Comparison of ENCODE assay signal across 8 cellular contexts in genomic region chr1:26705788-26706237, GRCh38. TPM values are rescaled to one million over a fixed set of nuclear protein-coding genes. Genes with fewer than 3 reads are reported as not detected.
DNase-seq lines count a peak whose midpoint lies in the region; ATAC-seq and TF ChIP-seq lines count a peak whose summit lies in the region.

No MANE protein-coding gene starts in this region.

- H3K4me3 ChIP-seq in ACC112 (ENCODE audit: low read depth, low read length) (peak overlapping the region; percentile 44), astrocyte of the cerebellum (ENCODE audit: low read depth, low read length) (no peak overlapping the region), lower lobe of right lung (no peak overlapping the region)

- H3K79me2 ChIP-seq in ACC112 (ENCODE audit: control insufficient read depth, insufficient read depth, low read length, unreplicated experiment), result peaks cover 92% of the 10 kb centered on the region

- intact Hi-C loops in lower lobe of right lung (cut with DNase I), result no loop called here

- TF ChIP-seq CTCF in astrocyte of the cerebellum (IDR thresholded peaks at IDR 0.05; ENCODE audit: low read depth, low read length, missing control alignments) (no peak), lower lobe of right lung (IDR thresholded peaks at IDR 0.05) (no peak)

- no peak overlapping the region for H2AFZ ChIP-seq in ACC112 (ENCODE audit: low read length, unreplicated experiment)

- H3K9me3 ChIP-seq in lower lobe of right lung, result no peaks in the 10 kb centered on the region

- peaks cover 66% of the 10 kb centered on the region for H3K4me1 ChIP-seq in ACC112 (ENCODE audit: control insufficient read depth, insufficient read depth, low read length, unreplicated experiment)
- H3K4me1 ChIP-seq in lower lobe of right lung, result peaks cover 77% of the 10 kb centered on the region

- DNase-seq in HCEC 1CT, result peak; percentile 88
- peak; percentile 85 for DNase-seq in astrocyte of the cerebellum (ENCODE audit: low read depth)
- DNase-seq in lower lobe of right lung, result no peak
- no peak for DNase-seq in NOMO-1 treated with dmso at 0.1 percent for 144 hours (lab: John Stamatoyannopoulos, UW; ENCODE audit: unreplicated experiment)
- DNase-seq in NK-92 treated with Interleukin-12 subunit alpha and Interleukin-12 subunit beta, amount 100 ng/mL, for 24 hours (lab: John Stamatoyannopoulos, UW), result no peak
- no peak for DNase-seq in NCI-H524 (lab: John Stamatoyannopoulos, UW)

- in situ Hi-C loops in astrocyte of the cerebellum (cut with HindIII; ENCODE audit: low sequenced_read_pairs), result no loop called here

- H3K27me3 ChIP-seq in ACC112 (ENCODE audit: insufficient read depth, low read length) (no peaks in the 10 kb centered on the region), lower lobe of right lung (ENCODE audit: low read depth) (no peaks in the 10 kb centered on the region)

- ATAC-seq in lower lobe of right lung (peak; percentile 68 to 69), GM21515 (IDR thresholded peaks at IDR 0.05; ENCODE audit: unreplicated experiment) (no peak)

- H3K36me3 ChIP-seq in ACC112 (ENCODE audit: insufficient read depth, low read length) (peaks cover 3% of the 10 kb centered on the region; the same call in 1 of the 2 replicates), lower lobe of right lung (peaks cover 11% of the 10 kb centered on the region)

- H3K27ac ChIP-seq in ACC112 (ENCODE audit: low read depth, low read length) (peak overlapping the region; percentile 76), lower lobe of right lung (peak overlapping the region; percentile 53)

RNA-seq across cellular contexts. Expression of gene ARID1A, which starts 10.0 kb away (rescaled TPM):
- 72.4 TPM for total RNA-seq in lower lobe of right lung

Comparison
In these comparisons a context has a peak if more than half of its experiments do, and no peak if none do; other contexts are left out.
1. DNase-seq: peak in HCEC 1CT (single experiment) and astrocyte of the cerebellum (single experiment); none in lower lobe of right lung (single experiment), NOMO-1 treated with dmso at 0.1 percent for 144 hours (single experiment), NK-92 treated with Interleukin-12 subunit alpha and Interleukin-12 subunit beta, amount 100 ng/mL, for 24 hours (single experiment) and NCI-H524 (0 of 2).